Comparison of ENCODE assay signal across 18 cellular contexts in genomic region chr4:99540287-99540939, GRCh38. TPM values are rescaled to one million over a fixed set of nuclear protein-coding genes. Genes with fewer than 3 reads are reported as not detected.
DNase-seq lines count a peak whose midpoint lies in the region; ATAC-seq, FAIRE-seq and TF ChIP-seq lines count a peak whose summit lies in the region.
"Had no signal": no experiment of that assay in that cellular context is flagged by ENCODE, and none has a peak within 500 bp of the region (broad histone marks: within the 10 kb centered on the region; RNA-seq: fewer than 3 reads in every experiment).

No MANE protein-coding gene starts in this region.

- no peaks in the 10 kb centered on the region for H3F3A ChIP-seq in PC-9 (ENCODE audit: insufficient read depth, low read depth)

- no peaks in the 10 kb centered on the region for H3K4me1 ChIP-seq in PC-9 (replicated peaks; ENCODE audit: insufficient read depth)
- H3K4me1 ChIP-seq in small intestine (ENCODE audit: control insufficient read depth in 2 of 2, insufficient read depth in 1 of 2, low read depth in 1 of 2, low read length in 1 of 2) = peaks cover 5 to 9% of the 10 kb centered on the region in 2 donors
- H3K4me1 ChIP-seq: BLaER1 treated with 17β-estradiol and CSF1 and Interleukin-3, amounts not matched to agents 10 nM and 100 nM; HAP-1 had no signal

- H2AFZ ChIP-seq in PC-9 = peak overlapping the region; percentile 34; the same call in 1 of the 2 replicates

- H3K36me3 Mint-ChIP-seq in Calu3 (ENCODE audit: insufficient read depth, unreplicated experiment) = no peaks in the 10 kb centered on the region
- no peaks in the 10 kb centered on the region for H3K36me3 Mint-ChIP-seq in activated T-helper 17 cell treated with anti-CD3 and anti-CD28 coated beads, Interleukin-2, amount 50 U/mL, for 72 hours (ENCODE audit: low read depth)

- CTCF ChIA-PET in Calu3 (lab: Charles Lee) = no interaction called here
- CTCF ChIA-PET in PC-9 (lab: Charles Lee) = no interaction called here

- no peaks in the 10 kb centered on the region for H3K79me2 ChIP-seq in PC-9 (ENCODE audit: low read depth)

- H3K27me3 ChIP-seq in PC-9 (ENCODE audit: insufficient read depth, low read depth) = no peaks in the 10 kb centered on the region
- H3K27me3 ChIP-seq in small intestine (ENCODE audit: control insufficient read depth in 2 of 2, insufficient read depth in 2 of 2, low read length in 2 of 2) = no peaks in the 10 kb centered on the region
- H3K27me3 ChIP-seq: BLaER1 treated with 17β-estradiol and CSF1 and Interleukin-3, amounts not matched to agents 10 nM and 100 nM had no signal

- no TSS peak for BruUV-seq in Calu3 (replicated peaks; lab: Mats Ljungman, UMichigan)
- BruUV-seq in PC-9 (replicated peaks; lab: Mats Ljungman, UMichigan) = no TSS peak

- H3K36me3 ChIP-seq in PC-9 (ENCODE audit: low read depth) (no peaks in the 10 kb centered on the region), small intestine (ENCODE audit: control insufficient read depth in 2 of 2, insufficient read depth in 2 of 2, low read length in 2 of 2) (no peaks in the 10 kb centered on the region)
- H3K36me3 ChIP-seq: BLaER1 treated with 17β-estradiol and CSF1 and Interleukin-3, amounts not matched to agents 10 nM and 100 nM; HAP-1 had no signal

- POLR2A ChIA-PET in PC-9 (lab: Charles Lee; ENCODE audit: unreplicated experiment) = no interaction called here

- peaks cover 6% of the 10 kb centered on the region for H3K9me3 Mint-ChIP-seq in Calu3 (ENCODE audit: low read depth, unreplicated experiment)
- peaks cover 5% of the 10 kb centered on the region for H3K9me3 Mint-ChIP-seq in activated T-helper 17 cell treated with anti-CD3 and anti-CD28 coated beads, Interleukin-2, amount 50 U/mL, for 72 hours

- no peaks in the 10 kb centered on the region for H3K9me3 ChIP-seq in PC-9 (ENCODE audit: insufficient read depth, low read depth)
- no peaks in the 10 kb centered on the region for H3K9me3 ChIP-seq in small intestine (ENCODE audit: control insufficient read depth, low read depth)
- H3K9me3 ChIP-seq: BLaER1 treated with 17β-estradiol and CSF1 and Interleukin-3, amounts not matched to agents 10 nM and 100 nM; HAP-1; SK-N-SH had no signal

- no peak overlapping the region for H3K4me2 ChIP-seq in PC-9
- H3K4me2 ChIP-seq: BLaER1 treated with 17β-estradiol and CSF1 and Interleukin-3, amounts not matched to agents 10 nM and 100 nM; SK-N-SH had no signal

- no peak for DNase-seq in Calu3
- DNase-seq in PC-9 = no peak
- DNase-seq in kidney tubule cell (ENCODE audit: low spot score) = peak; percentile 78
- peak; percentile 48 for DNase-seq in small intestine
- DNase-seq: KG1, NCI-H1436 treated with DMSO at 0.1 percent for 48 hours, NCI-H2081, NCI-H510A, NCI-H82, SHP77, SK-N-SH had no signal

- FAIRE-seq in small intestine (lab: Jason Lieb, UNC) = peak; percentile 73
- FAIRE-seq: A204.1, HepG2 had no signal

- H3K27ac ChIP-seq in PC-9 (no peak overlapping the region), small intestine (ENCODE audit: low read depth in 1 of 2, low read length in 1 of 2) (no peak overlapping the region)
- H3K27ac ChIP-seq: BLaER1 treated with 17β-estradiol and CSF1 and Interleukin-3, amounts not matched to agents 10 nM and 100 nM had no signal

- no peak overlapping the region for H3K4me3 Mint-ChIP-seq in Calu3 (ENCODE audit: low read depth, unreplicated experiment)
- no peak overlapping the region for H3K4me3 Mint-ChIP-seq in activated T-helper 17 cell treated with anti-CD3 and anti-CD28 coated beads, Interleukin-2, amount 50 U/mL, for 72 hours

- peak overlapping the region; percentile 56 for H3K27ac Mint-ChIP-seq in Calu3 (ENCODE audit: unreplicated experiment)
- H3K27ac Mint-ChIP-seq in activated T-helper 17 cell treated with anti-CD3 and anti-CD28 coated beads, Interleukin-2, amount 50 U/mL, for 72 hours = no peak overlapping the region

- intact Hi-C loops in Calu3 (cut with micrococcal nuclease; ENCODE audit: unreplicated experiment) (no loop called here), PC-9 (cut with micrococcal nuclease; ENCODE audit: unreplicated experiment) (no loop called here)

- no peaks in the 10 kb centered on the region for H4K20me1 ChIP-seq in PC-9 (ENCODE audit: insufficient read depth)
- H4K20me1 ChIP-seq: BLaER1 treated with 17β-estradiol and CSF1 and Interleukin-3, amounts not matched to agents 10 nM and 100 nM had no signal

- H3K4me3 ChIP-seq in PC-9 = no peak overlapping the region
- no peak overlapping the region for H3K4me3 ChIP-seq in small intestine (ENCODE audit: low read depth in 1 of 2, low read length in 2 of 2)
- H3K4me3 ChIP-seq: BLaER1 treated with 17β-estradiol and CSF1 and Interleukin-3, amounts not matched to agents 10 nM and 100 nM; HAP-1 had no signal

- TF ChIP-seq CTCF in Calu3 (IDR thresholded peaks at IDR 0.05; ENCODE audit: unreplicated experiment) (no peak), PC-9 (conservative IDR thresholded peaks at IDR 0.05) (no peak)

- no peaks in the 10 kb centered on the region; the same call in 1 of the 2 replicates for H3K9me2 ChIP-seq in PC-9 (ENCODE audit: insufficient read depth)
- H3K9me2 ChIP-seq: SK-N-SH had no signal

- H3K27me3 Mint-ChIP-seq in Calu3 (ENCODE audit: unreplicated experiment) = no peaks in the 10 kb centered on the region
- H3K27me3 Mint-ChIP-seq in activated T-helper 17 cell treated with anti-CD3 and anti-CD28 coated beads, Interleukin-2, amount 50 U/mL, for 72 hours = peaks cover 4% of the 10 kb centered on the region

- ATAC-seq in HG02798 (IDR thresholded peaks at IDR 0.05; ENCODE audit: poor library complexity, unreplicated experiment) (no peak), GM18868 (IDR thresholded peaks at IDR 0.05; ENCODE audit: unreplicated experiment) (no peak)
- no peak for ATAC-seq in activated T-helper 17 cell treated with anti-CD3 and anti-CD28 coated beads, Interleukin-2, amount 50 U/mL, for 72 hours (replicated peaks)
- ATAC-seq: HepG2 had no signal

- H3K4me1 Mint-ChIP-seq in Calu3 (ENCODE audit: low read depth, unreplicated experiment) = peaks cover 13% of the 10 kb centered on the region
- no peaks in the 10 kb centered on the region for H3K4me1 Mint-ChIP-seq in activated T-helper 17 cell treated with anti-CD3 and anti-CD28 coated beads, Interleukin-2, amount 50 U/mL, for 72 hours

RNA-seq across cellular contexts. Expression of gene TRMT10A, which starts 23.4 kb away (rescaled TPM):
- total RNA-seq in Calu3 (2022) (2.6 and 2.9 TPM in 2 replicates), PC-9 (2021) (4.6 and 6.1 TPM in 2 replicates)
- 1 to 10 TPM; 3.8 to 7.4 (median 6.7) TPM for polyA plus RNA-seq in small intestine
- 10 to 100 TPM; 10.1 to 10.5 TPM for total RNA-seq in activated T-helper 17 cell treated with anti-CD3 and anti-CD28 coated beads, Interleukin-2, amount 50 U/mL, for 72 hours

RNA-seq across cellular contexts. Expression of gene C4orf17, which starts 29.6 kb away (rescaled TPM):
- not detected in 2 replicates for total RNA-seq in Calu3 (2022)
- not detected in 2 replicates for total RNA-seq in PC-9 (2021)
- not detected for polyA plus RNA-seq in small intestine
- not detected for total RNA-seq in activated T-helper 17 cell treated with anti-CD3 and anti-CD28 coated beads, Interleukin-2, amount 50 U/mL, for 72 hours
- total RNA-seq: HepG2 had no signal
- polyA plus RNA-seq: HepG2, SK-N-SH had no signal

RNA-seq across cellular contexts. Expression of gene MTTP, which starts 34.2 kb away (rescaled TPM):
- total RNA-seq in Calu3 (2022) = 0.22 TPM in 1 of 2 replicates, not detected in the other
- not detected in 2 replicates for total RNA-seq in PC-9 (2021)
- 100 to 1,000 TPM; 108 to 232 (median 208) TPM for polyA plus RNA-seq in small intestine
- total RNA-seq in activated T-helper 17 cell treated with anti-CD3 and anti-CD28 coated beads, Interleukin-2, amount 50 U/mL, for 72 hours = under 1 TPM in 1 of 2 donors, not detected in 1; 0.53 TPM
- polyA plus RNA-seq: SK-N-SH had no signal

Comparison
In these comparisons a context has a peak if more than half of its experiments do, and no peak if none do; other contexts are left out.
1. DNase-seq: peak in kidney tubule cell (single experiment) and small intestine (single experiment); none in Calu3 (single experiment) and PC-9 (0 of 2).